ENCODE assay signal across 1 cellular context in the genomic region with DNA sequence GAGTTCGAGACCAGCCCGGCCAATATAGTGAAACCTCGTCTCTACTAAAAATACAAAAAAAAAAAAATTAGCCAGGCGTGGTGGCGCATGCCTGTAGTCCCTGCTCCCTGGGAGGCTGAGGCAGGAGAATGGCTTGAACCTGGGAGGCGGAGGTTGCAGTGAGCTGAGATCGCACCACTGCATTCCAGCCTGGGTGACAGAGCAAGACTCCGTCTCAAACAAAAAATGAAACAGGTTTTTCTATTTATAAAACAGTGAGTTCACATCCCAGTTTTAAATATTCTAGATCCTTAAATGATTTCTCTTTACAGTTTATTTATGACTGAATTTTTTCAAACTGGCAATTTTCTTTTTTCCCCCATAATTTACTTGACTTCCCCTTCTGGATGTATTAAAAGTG.
TF ChIP-seq lines count a peak whose summit lies in the region.

No MANE protein-coding gene starts in this region.

TF ChIP-seq in HEK293, 187 proteins besides CTCF, POLR2A, EP300 and RAD21 (continued from another document):
- TF ChIP-seq, protein P1, sequence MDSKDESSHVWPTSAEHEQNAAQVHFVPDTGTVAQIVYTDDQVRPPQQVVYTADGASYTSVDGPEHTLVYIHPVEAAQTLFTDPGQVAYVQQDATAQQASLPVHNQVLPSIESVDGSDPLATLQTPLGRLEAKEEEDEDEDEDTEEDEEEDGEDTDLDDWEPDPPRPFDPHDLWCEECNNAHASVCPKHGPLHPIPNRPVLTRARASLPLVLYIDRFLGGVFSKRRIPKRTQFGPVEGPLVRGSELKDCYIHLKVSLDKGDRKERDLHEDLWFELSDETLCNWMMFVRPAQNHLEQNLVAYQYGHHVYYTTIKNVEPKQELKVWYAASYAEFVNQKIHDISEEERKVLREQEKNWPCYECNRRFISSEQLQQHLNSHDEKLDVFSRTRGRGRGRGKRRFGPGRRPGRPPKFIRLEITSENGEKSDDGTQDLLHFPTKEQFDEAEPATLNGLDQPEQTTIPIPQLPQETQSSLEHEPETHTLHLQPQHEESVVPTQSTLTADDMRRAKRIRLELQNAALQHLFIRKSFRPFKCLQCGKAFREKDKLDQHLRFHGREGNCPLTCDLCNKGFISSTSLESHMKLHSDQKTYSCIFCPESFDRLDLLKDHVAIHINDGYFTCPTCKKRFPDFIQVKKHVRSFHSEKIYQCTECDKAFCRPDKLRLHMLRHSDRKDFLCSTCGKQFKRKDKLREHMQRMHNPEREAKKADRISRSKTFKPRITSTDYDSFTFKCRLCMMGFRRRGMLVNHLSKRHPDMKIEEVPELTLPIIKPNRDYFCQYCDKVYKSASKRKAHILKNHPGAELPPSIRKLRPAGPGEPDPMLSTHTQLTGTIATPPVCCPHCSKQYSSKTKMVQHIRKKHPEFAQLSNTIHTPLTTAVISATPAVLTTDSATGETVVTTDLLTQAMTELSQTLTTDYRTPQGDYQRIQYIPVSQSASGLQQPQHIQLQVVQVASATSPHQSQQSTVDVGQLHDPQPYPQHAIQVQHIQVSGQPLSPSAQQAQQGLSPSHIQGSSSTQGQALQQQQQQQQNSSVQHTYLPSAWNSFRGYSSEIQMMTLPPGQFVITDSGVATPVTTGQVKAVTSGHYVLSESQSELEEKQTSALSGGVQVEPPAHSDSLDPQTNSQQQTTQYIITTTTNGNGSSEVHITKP (tag by site-specific recombination; IDR thresholded peaks at IDR 0.05): peak; percentile 31; the same call in 1 of the 2 replicates
